2 cellular contexts compared by ENCODE assay signal in the genomic region with DNA sequence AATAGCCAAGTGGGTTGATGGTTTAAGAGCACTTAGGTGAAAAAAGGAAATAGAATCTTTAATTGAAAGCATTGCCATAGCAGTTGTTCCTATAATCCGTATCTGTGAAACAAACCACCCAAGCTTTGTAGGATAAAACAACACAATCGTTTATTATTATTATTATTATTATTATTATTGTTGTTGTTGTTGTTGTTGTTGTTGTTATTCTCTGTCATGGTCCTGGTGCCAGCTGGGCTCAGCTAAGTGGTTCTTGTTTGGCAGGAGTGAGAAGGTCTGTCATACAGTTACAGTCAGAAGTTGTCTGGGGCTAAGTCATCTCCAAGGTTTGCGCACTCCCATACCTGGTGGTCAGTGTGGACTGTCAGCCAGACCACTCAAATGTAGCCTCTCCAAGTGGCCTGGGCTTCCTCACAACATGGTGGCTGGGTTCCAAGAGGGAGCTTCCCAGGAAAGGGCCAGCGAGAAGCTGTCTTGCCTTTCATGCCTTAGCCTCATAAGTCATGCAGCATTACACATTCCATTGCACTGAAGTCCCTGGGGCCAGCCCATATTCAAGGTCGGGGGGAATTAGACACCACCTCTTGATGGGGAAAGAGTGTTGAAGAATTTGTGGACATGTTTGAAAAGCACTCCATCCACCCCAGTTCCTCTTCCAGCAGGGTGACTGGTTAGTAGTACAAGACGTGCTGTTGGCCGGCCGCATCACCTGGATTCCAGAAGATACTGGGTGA.
TF ChIP-seq lines count a peak whose summit lies in the region.

No MANE protein-coding gene starts in this region.

TF ChIP-seq in HEK293, 187 proteins besides CTCF, POLR2A, EP300 and RAD21 (continued from another document):
- TF ChIP-seq, protein P1, sequence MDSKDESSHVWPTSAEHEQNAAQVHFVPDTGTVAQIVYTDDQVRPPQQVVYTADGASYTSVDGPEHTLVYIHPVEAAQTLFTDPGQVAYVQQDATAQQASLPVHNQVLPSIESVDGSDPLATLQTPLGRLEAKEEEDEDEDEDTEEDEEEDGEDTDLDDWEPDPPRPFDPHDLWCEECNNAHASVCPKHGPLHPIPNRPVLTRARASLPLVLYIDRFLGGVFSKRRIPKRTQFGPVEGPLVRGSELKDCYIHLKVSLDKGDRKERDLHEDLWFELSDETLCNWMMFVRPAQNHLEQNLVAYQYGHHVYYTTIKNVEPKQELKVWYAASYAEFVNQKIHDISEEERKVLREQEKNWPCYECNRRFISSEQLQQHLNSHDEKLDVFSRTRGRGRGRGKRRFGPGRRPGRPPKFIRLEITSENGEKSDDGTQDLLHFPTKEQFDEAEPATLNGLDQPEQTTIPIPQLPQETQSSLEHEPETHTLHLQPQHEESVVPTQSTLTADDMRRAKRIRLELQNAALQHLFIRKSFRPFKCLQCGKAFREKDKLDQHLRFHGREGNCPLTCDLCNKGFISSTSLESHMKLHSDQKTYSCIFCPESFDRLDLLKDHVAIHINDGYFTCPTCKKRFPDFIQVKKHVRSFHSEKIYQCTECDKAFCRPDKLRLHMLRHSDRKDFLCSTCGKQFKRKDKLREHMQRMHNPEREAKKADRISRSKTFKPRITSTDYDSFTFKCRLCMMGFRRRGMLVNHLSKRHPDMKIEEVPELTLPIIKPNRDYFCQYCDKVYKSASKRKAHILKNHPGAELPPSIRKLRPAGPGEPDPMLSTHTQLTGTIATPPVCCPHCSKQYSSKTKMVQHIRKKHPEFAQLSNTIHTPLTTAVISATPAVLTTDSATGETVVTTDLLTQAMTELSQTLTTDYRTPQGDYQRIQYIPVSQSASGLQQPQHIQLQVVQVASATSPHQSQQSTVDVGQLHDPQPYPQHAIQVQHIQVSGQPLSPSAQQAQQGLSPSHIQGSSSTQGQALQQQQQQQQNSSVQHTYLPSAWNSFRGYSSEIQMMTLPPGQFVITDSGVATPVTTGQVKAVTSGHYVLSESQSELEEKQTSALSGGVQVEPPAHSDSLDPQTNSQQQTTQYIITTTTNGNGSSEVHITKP (tag by site-specific recombination; IDR thresholded peaks at IDR 0.05), result peak; percentile 81
- TF ChIP-seq, protein P2, sequence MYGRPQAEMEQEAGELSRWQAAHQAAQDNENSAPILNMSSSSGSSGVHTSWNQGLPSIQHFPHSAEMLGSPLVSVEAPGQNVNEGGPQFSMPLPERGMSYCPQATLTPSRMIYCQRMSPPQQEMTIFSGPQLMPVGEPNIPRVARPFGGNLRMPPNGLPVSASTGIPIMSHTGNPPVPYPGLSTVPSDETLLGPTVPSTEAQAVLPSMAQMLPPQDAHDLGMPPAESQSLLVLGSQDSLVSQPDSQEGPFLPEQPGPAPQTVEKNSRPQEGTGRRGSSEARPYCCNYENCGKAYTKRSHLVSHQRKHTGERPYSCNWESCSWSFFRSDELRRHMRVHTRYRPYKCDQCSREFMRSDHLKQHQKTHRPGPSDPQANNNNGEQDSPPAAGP (tag by site-specific recombination; IDR thresholded peaks at IDR 0.05), result no peak
- TF ChIP-seq REPIN1 (tag by site-specific recombination; IDR thresholded peaks at IDR 0.05; ENCODE audit: low read depth), result peak; percentile 95; the same call in 1 of the 2 replicates

TF ChIP-seq in K562, 482 proteins besides CTCF, POLR2A, EP300 and RAD21 (continued from another document):
- TF ChIP-seq, protein P1 (IDR thresholded peaks at IDR 0.05; ENCODE audit: partially characterized antibody), result peak; percentile 81
TF ChIP-seq in K562: peak in this region for 1.
